ENCODE assay signal across 15 cellular contexts in the genomic region with DNA sequence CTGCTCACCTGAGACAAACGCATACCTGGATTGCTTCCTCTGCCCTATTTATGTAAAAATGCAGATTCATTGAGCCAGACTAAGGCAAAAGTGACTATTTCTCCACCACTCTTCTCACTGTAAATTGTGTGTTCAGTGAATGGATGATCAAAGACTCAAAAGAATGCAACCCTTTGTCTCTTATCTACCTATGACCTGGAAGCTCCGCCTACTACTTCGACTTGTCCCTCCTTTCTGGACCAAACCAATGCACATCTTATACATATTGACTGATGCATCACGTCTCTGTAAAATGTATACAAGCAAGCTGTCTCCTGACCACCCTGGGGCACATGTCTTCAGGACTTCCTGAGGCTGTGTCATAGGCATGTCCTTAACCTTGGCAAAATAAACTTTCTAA.
DNase-seq lines count a peak whose midpoint lies in the region; FAIRE-seq and TF ChIP-seq lines count a peak whose summit lies in the region.
"Had no signal": no experiment of that assay in that cellular context is flagged by ENCODE, and none has a peak within 500 bp of the region (broad histone marks: within the 10 kb centered on the region; RNA-seq: fewer than 3 reads in every experiment).

No MANE protein-coding gene starts in this region.

- no peaks in the 10 kb centered on the region for H3K36me3 Mint-ChIP-seq in type B pancreatic cell
- H3K36me3 Mint-ChIP-seq in HFFc6 (ENCODE audit: low read depth) = no peaks in the 10 kb centered on the region; the same call in 1 of the 2 replicates

- TF ChIP-seq CTCF in type B pancreatic cell (conservative IDR thresholded peaks at IDR 0.05) = no peak
- no peak for TF ChIP-seq CTCF in HFFc6 (IDR thresholded peaks at IDR 0.05)

- H3K4me3 Mint-ChIP-seq in type B pancreatic cell (peak overlapping the region; percentile 54), HFFc6 (no peak overlapping the region)

- H3K27me3 Mint-ChIP-seq in type B pancreatic cell (no peaks in the 10 kb centered on the region), HFFc6 (ENCODE audit: insufficient read depth) (no peaks in the 10 kb centered on the region; the same call in 1 of the 2 replicates)

- H3K9me3 Mint-ChIP-seq in type B pancreatic cell (no peaks in the 10 kb centered on the region), HFFc6 (peaks cover 60% of the 10 kb centered on the region)

- no peak for TF ChIP-seq POLR2A in GM12891 (IDR thresholded peaks at IDR 0.05; ENCODE audit: low read depth, low read length)

- peak overlapping the region; percentile 83 for H3K27ac Mint-ChIP-seq in type B pancreatic cell
- no peak overlapping the region for H3K27ac Mint-ChIP-seq in HFFc6

- peak; percentile 51 for FAIRE-seq in GM12891 (lab: Jason Lieb, UNC)

- H3K4me1 Mint-ChIP-seq in type B pancreatic cell (ENCODE audit: unreplicated experiment) (peaks cover 34% of the 10 kb centered on the region), HFFc6 (ENCODE audit: low read depth) (no peaks in the 10 kb centered on the region)

- DNase-seq in GM12891 (ENCODE audit: insufficient read length, low spot score) (no peak), RPMI7951 (ENCODE audit: low read depth) (peak; percentile 7), foreskin melanocyte (peak; percentile 14), type B pancreatic cell (ENCODE audit: extremely low spot score, unreplicated experiment) (no peak), NCI-H2081 (lab: John Stamatoyannopoulos, UW) (no peak), HFFc6 (no peak), AG08395 (ENCODE audit: low spot score) (no peak)
- DNase-seq: DMS153, GOT3, KG1, NCI-H1092 treated with DMSO at 0.1 percent for 48 hours, NCI-H1694 treated with DMSO at 0.1 percent for 48 hours, NCI-H2171 treated with DMSO at 0.1 percent for 48 hours, NCI-H774, SHP77 treated with DMSO at 0.1 percent for 48 hours had no signal

TF ChIP-seq in GM12891, 5 proteins besides CTCF, POLR2A, EP300 and RAD21:
- TF ChIP-seq SPI1 (IDR thresholded peaks at IDR 0.05; ENCODE audit: low read depth, low read length) = no peak
- TF ChIP-seq POU2F2 (IDR thresholded peaks at IDR 0.05; ENCODE audit: low read depth, low read length) = no peak
- TF ChIP-seq POLR2AphosphoS5 (IDR thresholded peaks at IDR 0.05; ENCODE audit: low read depth, low read length) = no peak
- no peak for TF ChIP-seq TAF1 (IDR thresholded peaks at IDR 0.05; ENCODE audit: low read depth, low read length)
- no peak for TF ChIP-seq PAX5 (IDR thresholded peaks at IDR 0.05; ENCODE audit: insufficient read depth, low read length, severe bottlenecking)

Comparison
In these comparisons a context has a peak if more than half of its experiments do, and no peak if none do; other contexts are left out.
1. DNase-seq: peak in RPMI7951 (single experiment) and foreskin melanocyte (single experiment); none in GM12891 (single experiment), type B pancreatic cell (single experiment), NCI-H2081 (0 of 2), HFFc6 (single experiment) and AG08395 (single experiment).